In the genomic region with DNA sequence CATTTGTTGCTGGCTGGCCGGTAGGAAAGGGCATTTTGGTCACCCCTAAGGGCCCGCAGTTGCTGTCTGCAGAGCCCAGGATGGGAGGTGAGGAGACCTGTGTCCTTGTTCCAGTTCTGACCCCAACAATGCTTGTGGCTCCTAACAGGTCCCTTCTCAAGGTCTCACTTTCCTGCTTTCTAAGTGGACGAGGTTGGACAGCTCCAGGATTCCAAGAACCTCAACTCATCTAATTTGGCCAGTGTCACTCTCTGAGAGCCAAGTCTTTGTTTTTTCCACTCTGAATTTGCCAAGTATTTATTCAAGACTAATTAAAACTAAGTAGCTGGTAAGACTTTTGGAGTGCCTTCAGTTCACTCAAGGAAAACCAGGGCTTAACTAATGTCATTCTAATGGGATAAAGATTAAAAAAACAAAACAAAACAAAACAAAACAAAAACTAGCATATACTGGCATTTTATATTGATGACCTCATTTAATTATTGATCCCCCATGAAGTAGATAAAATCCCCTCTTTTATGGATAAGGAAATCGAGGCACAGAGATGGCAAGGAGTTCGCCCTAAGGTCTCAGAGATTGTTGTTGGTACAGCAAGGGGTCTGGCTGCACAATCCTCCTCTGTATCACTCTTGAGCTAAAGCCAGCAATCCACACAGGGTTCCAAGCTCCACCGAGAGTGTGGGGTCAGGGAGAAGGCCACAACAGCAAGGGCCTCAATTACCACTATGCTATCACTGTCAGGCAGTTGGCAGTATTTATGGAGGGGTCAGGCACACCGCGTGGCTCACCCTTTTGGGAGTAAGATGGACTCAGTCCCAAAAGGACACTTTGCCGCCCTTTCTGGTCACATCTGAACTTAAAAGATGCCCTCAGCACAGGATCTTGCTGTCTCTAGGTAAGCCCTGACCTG, we compare ENCODE assay signal across 29 cellular contexts. TPM values are rescaled to one million over a fixed set of nuclear protein-coding genes. Genes with fewer than 3 reads are reported as not detected.
"Had no signal": no experiment of that assay in that cellular context is flagged by ENCODE, and none has a peak within 500 bp of the region (broad histone marks: within the 10 kb centered on the region; RNA-seq: fewer than 3 reads in every experiment).

No MANE protein-coding gene starts in this region.

- H3K36me3 ChIP-seq: esophagus squamous epithelium, left lung, lower lobe of right lung, neutrophil, suprapubic skin, transverse colon, vagina had no signal

- FAIRE-seq: endometrium, keratinocyte had no signal

- H3K27me3 ChIP-seq: esophagus squamous epithelium, left lung, suprapubic skin, transverse colon, vagina had no signal

- H3K4me3 ChIP-seq: coronary artery, esophagus squamous epithelium, left lung, lower lobe of right lung, psoas muscle, smooth muscle cell, suprapubic skin, transverse colon, vagina had no signal

- DNase-seq: dermis blood vessel endothelial cell; effector memory CD8-positive, alpha-beta T cell; erythroblast; esophagus squamous epithelium; foreskin melanocyte; glutamatergic neuron; left lung; lower lobe of right lung; natural killer cell; psoas muscle; stimulated activated CD4-positive, alpha-beta T cell treated with anti-CD3 and anti-CD28 coated beads, Interleukin-12 subunit alpha, Interleukin-12 subunit beta, amount 100 ng/mL, for 4 hours; stimulated activated CD4-positive, alpha-beta T cell treated with anti-CD3 and anti-CD28 coated beads, Interleukin-1b, Interleukin-23, amount 100 ng/mL, for 48 hours; stimulated activated CD4-positive, alpha-beta T cell treated with anti-CD3 and anti-CD28 coated beads, Interleukin-4, amount 100 ng/mL, for 1 hour; stimulated activated CD8-positive, alpha-beta memory T cell treated with anti-CD3 and anti-CD28 coated beads, Interleukin-4, amount 100 ng/mL, for 48 hours; stimulated activated naive CD4-positive, alpha-beta T cell; stimulated activated naive CD8-positive, alpha-beta T cell treated with anti-CD3 and anti-CD28 coated beads, Interleukin-15, amount 100 ng/mL, for 72 hours; transverse colon had no signal

- H3K4me2 ChIP-seq: smooth muscle cell had no signal

- H3K9me3 ChIP-seq: esophagus squamous epithelium, lower lobe of right lung, neutrophil, psoas muscle, suprapubic skin, vagina had no signal

- H3K4me1 ChIP-seq: left lung, psoas muscle, suprapubic skin had no signal

- H3K27ac ChIP-seq: coronary artery, esophagus squamous epithelium, left lung, lower lobe of right lung, neutrophil, psoas muscle, suprapubic skin, transverse colon, vagina had no signal

- ATAC-seq: effector memory CD8-positive, alpha-beta T cell; left lung; lower lobe of right lung; natural killer cell; psoas muscle; sciatic nerve; stimulated activated naive CD8-positive, alpha-beta T cell treated with anti-CD3 and anti-CD28 coated beads, Interleukin-15, amount 100 ng/mL, for 72 hours had no signal

RNA-seq across cellular contexts. Expression of a gene that starts 8.1 kb away (rescaled TPM):
- total RNA-seq: renal cortical epithelial cell had no signal
- polyA plus RNA-seq: keratinocyte, smooth muscle cell had no signal

RNA-seq across cellular contexts. Expression of a gene that starts 39.6 kb away (rescaled TPM):
- total RNA-seq: esophagus squamous epithelium, left lung, lower lobe of right lung, mononuclear cell, natural killer cell, omental fat pad, psoas muscle, renal cortical epithelial cell, sciatic nerve, suprapubic skin, transverse colon, ureter, vagina had no signal
- polyA plus RNA-seq: keratinocyte, psoas muscle, smooth muscle cell had no signal
